16 cellular contexts compared by ENCODE assay signal in the genomic region with DNA sequence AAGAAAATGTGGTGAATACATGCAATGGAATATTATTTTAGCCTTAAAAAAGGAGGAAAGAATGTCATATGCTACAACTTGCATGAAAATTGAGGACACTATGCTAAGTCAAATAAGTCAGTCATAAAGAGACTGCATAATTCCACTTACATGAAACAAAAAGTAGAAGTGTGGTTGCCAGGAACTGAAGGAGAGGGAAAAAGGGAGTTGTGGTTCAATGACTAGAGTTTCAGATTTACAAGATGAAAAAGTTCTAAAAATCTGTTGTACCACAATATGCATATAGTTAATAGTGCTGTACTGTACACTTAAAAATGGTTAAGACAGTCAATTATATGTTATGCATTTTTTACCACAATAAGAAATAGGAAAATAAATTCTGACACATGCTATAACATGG.
A peak's percentile ranks its signal among the peaks of the same experiment; 100 is the strongest.
DNase-seq lines count a peak whose midpoint lies in the region; ATAC-seq and TF ChIP-seq lines count a peak whose summit lies in the region.
"Had no signal": no experiment of that assay in that cellular context is flagged by ENCODE, and none has a peak within 500 bp of the region (broad histone marks: within the 10 kb centered on the region; RNA-seq: fewer than 3 reads in every experiment).

No MANE protein-coding gene starts in this region.

- no peak overlapping the region for H3K27ac ChIP-seq in brain microvascular endothelial cell
- H3K27ac ChIP-seq: KMS-11 had no signal

- no peaks in the 10 kb centered on the region for H3K27me3 Mint-ChIP-seq in activated naive CD8-positive, alpha-beta T cell treated with anti-CD3 and anti-CD28 coated beads, Interleukin-2, amount 50 U/mL, for 24 hours
- no peaks in the 10 kb centered on the region for H3K27me3 Mint-ChIP-seq in activated naive CD8-positive, alpha-beta T cell treated with anti-CD3 and anti-CD28 coated beads for 36 hours
- H3K27me3 Mint-ChIP-seq in stimulated activated naive B cell treated with anti-CD40 and anti-IgM and Interleukin-4, amounts not matched to agents 10 μg/mL and 1 μg/mL and 100 μg/mL, for 72 hours, result no peaks in the 10 kb centered on the region
- H3K27me3 Mint-ChIP-seq: B cell; CD4-positive, alpha-beta T cell had no signal

- H3K4me3 Mint-ChIP-seq in activated naive CD8-positive, alpha-beta T cell treated with anti-CD3 and anti-CD28 coated beads, Interleukin-2, amount 50 U/mL, for 24 hours, result no peak overlapping the region
- no peak overlapping the region for H3K4me3 Mint-ChIP-seq in activated naive CD8-positive, alpha-beta T cell treated with anti-CD3 and anti-CD28 coated beads for 36 hours
- H3K4me3 Mint-ChIP-seq in stimulated activated naive B cell treated with anti-CD40 and anti-IgM and Interleukin-4, amounts not matched to agents 10 μg/mL and 1 μg/mL and 100 μg/mL, for 72 hours, result no peak overlapping the region
- H3K4me3 Mint-ChIP-seq: B cell; CD4-positive, alpha-beta T cell had no signal

- no peak overlapping the region for H3K4me3 ChIP-seq in brain microvascular endothelial cell (ENCODE audit: low read depth, low read length)

- in situ Hi-C loops in brain microvascular endothelial cell (cut with HindIII; ENCODE audit: low pct_ligation_motif_present, low sequenced_read_pairs), result no loop called here

- H3K36me3 Mint-ChIP-seq in activated naive CD8-positive, alpha-beta T cell treated with anti-CD3 and anti-CD28 coated beads, Interleukin-2, amount 50 U/mL, for 24 hours (ENCODE audit: low read depth), result peaks cover 4% of the 10 kb centered on the region
- H3K36me3 Mint-ChIP-seq in activated naive CD8-positive, alpha-beta T cell treated with anti-CD3 and anti-CD28 coated beads for 36 hours, result peaks cover 16% of the 10 kb centered on the region
- H3K36me3 Mint-ChIP-seq in stimulated activated naive B cell treated with anti-CD40 and anti-IgM and Interleukin-4, amounts not matched to agents 10 μg/mL and 1 μg/mL and 100 μg/mL, for 72 hours, result peaks cover 15 to 17% of the 10 kb centered on the region in 2 donors

- ATAC-seq in activated naive CD8-positive, alpha-beta T cell treated with anti-CD3 and anti-CD28 coated beads, Interleukin-2, amount 50 U/mL, for 24 hours, result peak; percentile 63
- ATAC-seq in HG02884 (IDR thresholded peaks at IDR 0.05; ENCODE audit: unreplicated experiment), result peak; percentile 47
- peak; percentile 48 to 69 for ATAC-seq in stimulated activated naive B cell treated with anti-CD40 and anti-IgM and Interleukin-4, amounts not matched to agents 10 μg/mL and 1 μg/mL and 100 μg/mL, for 72 hours (replicated peaks)
- no peak for ATAC-seq in HG03469 (IDR thresholded peaks at IDR 0.05; ENCODE audit: unreplicated experiment)
- ATAC-seq in GM21717 (IDR thresholded peaks at IDR 0.05; ENCODE audit: unreplicated experiment), result no peak
- ATAC-seq: HCT116, HepG2 had no signal

- no peaks in the 10 kb centered on the region for H3K36me3 ChIP-seq in brain microvascular endothelial cell (replicated peaks)

- no peaks in the 10 kb centered on the region for H3K9me3 Mint-ChIP-seq in activated naive CD8-positive, alpha-beta T cell treated with anti-CD3 and anti-CD28 coated beads, Interleukin-2, amount 50 U/mL, for 24 hours
- no peaks in the 10 kb centered on the region for H3K9me3 Mint-ChIP-seq in activated naive CD8-positive, alpha-beta T cell treated with anti-CD3 and anti-CD28 coated beads for 36 hours
- no peaks in the 10 kb centered on the region for H3K9me3 Mint-ChIP-seq in stimulated activated naive B cell treated with anti-CD40 and anti-IgM and Interleukin-4, amounts not matched to agents 10 μg/mL and 1 μg/mL and 100 μg/mL, for 72 hours
- H3K9me3 Mint-ChIP-seq: CD4-positive, alpha-beta T cell had no signal

- H3K27me3 ChIP-seq in brain microvascular endothelial cell (replicated peaks), result no peaks in the 10 kb centered on the region

- H3K27ac Mint-ChIP-seq in activated naive CD8-positive, alpha-beta T cell treated with anti-CD3 and anti-CD28 coated beads, Interleukin-2, amount 50 U/mL, for 24 hours, result no peak overlapping the region
- H3K27ac Mint-ChIP-seq in activated naive CD8-positive, alpha-beta T cell treated with anti-CD3 and anti-CD28 coated beads for 36 hours, result no peak overlapping the region
- no peak overlapping the region for H3K27ac Mint-ChIP-seq in stimulated activated naive B cell treated with anti-CD40 and anti-IgM and Interleukin-4, amounts not matched to agents 10 μg/mL and 1 μg/mL and 100 μg/mL, for 72 hours
- H3K27ac Mint-ChIP-seq: B cell; CD4-positive, alpha-beta T cell had no signal

- no peak for TF ChIP-seq CTCF in brain microvascular endothelial cell (IDR thresholded peaks at IDR 0.05; ENCODE audit: low read depth, low read length, missing control alignments)

- no peak for DNase-seq in activated naive CD8-positive, alpha-beta T cell treated with anti-CD3 and anti-CD28 coated beads, Interleukin-2, amount 50 U/mL, for 24 hours
- DNase-seq in activated naive CD8-positive, alpha-beta T cell treated with anti-CD3 and anti-CD28 coated beads for 36 hours, result no peak
- DNase-seq in stimulated activated naive B cell treated with anti-CD40 and anti-IgM and Interleukin-4, amounts not matched to agents 10 μg/mL and 1 μg/mL and 100 μg/mL, for 72 hours, result no peak
- no peak for DNase-seq in brain microvascular endothelial cell
- DNase-seq: C1 segment of cervical spinal cord; Calu3; CD4-positive, alpha-beta T cell; DMS79 treated with DMSO at 0.1 percent for 48 hours; EL had no signal

- H3K4me1 Mint-ChIP-seq in activated naive CD8-positive, alpha-beta T cell treated with anti-CD3 and anti-CD28 coated beads, Interleukin-2, amount 50 U/mL, for 24 hours, result peaks cover 31% of the 10 kb centered on the region
- H3K4me1 Mint-ChIP-seq in activated naive CD8-positive, alpha-beta T cell treated with anti-CD3 and anti-CD28 coated beads for 36 hours, result peaks cover 18% of the 10 kb centered on the region
- H3K4me1 Mint-ChIP-seq in stimulated activated naive B cell treated with anti-CD40 and anti-IgM and Interleukin-4, amounts not matched to agents 10 μg/mL and 1 μg/mL and 100 μg/mL, for 72 hours, result peaks cover 7 to 18% of the 10 kb centered on the region in 2 donors

Comparison
In these comparisons a context has a peak if more than half of its experiments do, and no peak if none do; other contexts are left out.
1. ATAC-seq: peak in activated naive CD8-positive, alpha-beta T cell treated with anti-CD3 and anti-CD28 coated beads, Interleukin-2, amount 50 U/mL, for 24 hours (single experiment), HG02884 (single experiment) and stimulated activated naive B cell treated with anti-CD40 and anti-IgM and Interleukin-4, amounts not matched to agents 10 μg/mL and 1 μg/mL and 100 μg/mL, for 72 hours (2 of 2); none in HG03469 (single experiment) and GM21717 (single experiment).